ENCODE assay signal across 18 cellular contexts in the genomic region with DNA sequence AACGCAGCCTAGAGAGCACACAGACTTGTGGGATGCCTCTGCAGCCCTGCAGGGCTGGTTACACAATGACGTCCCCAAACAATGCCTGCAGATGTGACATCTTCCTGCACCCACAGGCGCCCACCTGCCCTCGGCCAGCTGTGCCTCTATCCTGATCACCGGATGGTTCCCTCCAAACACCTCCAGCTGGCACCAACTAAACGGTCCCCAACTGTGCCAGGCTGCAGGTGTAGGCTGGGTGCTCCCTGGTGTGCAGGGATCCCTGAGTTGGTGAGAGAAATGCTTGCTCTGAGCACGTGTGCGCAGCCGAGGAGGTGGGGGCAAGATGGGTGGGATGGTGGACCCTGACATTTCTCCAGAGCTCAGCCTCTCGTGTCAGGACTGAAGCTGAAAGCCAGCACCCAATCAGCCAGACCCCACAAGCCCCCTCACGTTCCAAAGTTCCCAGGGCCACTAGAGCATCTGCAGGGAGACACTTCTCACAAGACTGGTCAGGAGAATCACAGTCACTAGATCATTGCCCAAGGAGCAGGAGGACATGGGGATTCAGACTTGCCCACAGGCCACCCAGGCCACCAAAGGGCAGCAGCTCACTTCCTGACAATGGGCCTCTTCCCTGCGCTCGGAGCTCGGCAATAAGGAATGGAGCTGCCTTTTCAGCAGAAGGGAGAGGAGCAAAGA.
DNase-seq lines count a peak whose midpoint lies in the region; ATAC-seq and TF ChIP-seq lines count a peak whose summit lies in the region.
"Had no signal": no experiment of that assay in that cellular context is flagged by ENCODE, and none has a peak within 500 bp of the region (broad histone marks: within the 10 kb centered on the region; RNA-seq: fewer than 3 reads in every experiment).

No MANE protein-coding gene starts in this region.

- peaks cover 3% of the 10 kb centered on the region for H3K4me1 Mint-ChIP-seq in activated T-cell treated with anti-CD3 and anti-CD28 coated beads, Interleukin-2, amount 50 U/mL, for 24 hours (ENCODE audit: low read depth)
- H3K4me1 Mint-ChIP-seq in activated T-cell treated with anti-CD3 and anti-CD28 coated beads, Interleukin-2, amount 50 U/mL, for 72 hours (ENCODE audit: low read depth), result no peaks in the 10 kb centered on the region
- peaks cover 3 to 25% (median 14%) of the 10 kb centered on the region in 4 donors for H3K4me1 Mint-ChIP-seq in naive thymus-derived CD8-positive, alpha-beta T cell
- H3K4me1 Mint-ChIP-seq in MCF 10A (ENCODE audit: insufficient read depth, unreplicated experiment), result peaks cover 5% of the 10 kb centered on the region

- H3K27ac Mint-ChIP-seq in activated T-cell treated with anti-CD3 and anti-CD28 coated beads, Interleukin-2, amount 50 U/mL, for 24 hours, result no peak overlapping the region
- H3K27ac Mint-ChIP-seq in activated T-cell treated with anti-CD3 and anti-CD28 coated beads, Interleukin-2, amount 50 U/mL, for 72 hours, result no peak overlapping the region
- H3K27ac Mint-ChIP-seq in naive thymus-derived CD8-positive, alpha-beta T cell, result peak overlapping the region in 6 of 10 donors; percentile 17 to 80 (median 54)
- no peak overlapping the region for H3K27ac Mint-ChIP-seq in MCF 10A (ENCODE audit: low read depth, unreplicated experiment)
- H3K27ac Mint-ChIP-seq: activated naive CD4-positive, alpha-beta T cell treated with anti-CD3 and anti-CD28 coated beads, Interleukin-2, amount 10 ng/mL, durations not matched to agents 7 days and 5 days; natural killer cell treated with Interleukin-12 subunit alpha and Interleukin-12 subunit beta and Interleukin-15 and Interleukin-18, amount 100 ng/mL, for 72 hours had no signal

- H3K4me3 Mint-ChIP-seq in activated T-cell treated with anti-CD3 and anti-CD28 coated beads, Interleukin-2, amount 50 U/mL, for 24 hours, result no peak overlapping the region
- no peak overlapping the region for H3K4me3 Mint-ChIP-seq in activated T-cell treated with anti-CD3 and anti-CD28 coated beads, Interleukin-2, amount 50 U/mL, for 72 hours
- H3K4me3 Mint-ChIP-seq in naive thymus-derived CD8-positive, alpha-beta T cell, result no peak overlapping the region
- no peak overlapping the region for H3K4me3 Mint-ChIP-seq in MCF 10A (ENCODE audit: unreplicated experiment)
- H3K4me3 Mint-ChIP-seq: activated naive CD4-positive, alpha-beta T cell treated with anti-CD3 and anti-CD28 coated beads, Interleukin-2, amount 10 ng/mL, durations not matched to agents 7 days and 5 days; natural killer cell treated with Interleukin-12 subunit alpha and Interleukin-12 subunit beta and Interleukin-15 and Interleukin-18, amount 100 ng/mL, for 72 hours had no signal

- no peak for ATAC-seq in activated T-cell treated with anti-CD3 and anti-CD28 coated beads, Interleukin-2, amount 50 U/mL, for 72 hours (replicated peaks in 1 of 2)
- no peak for ATAC-seq in naive thymus-derived CD8-positive, alpha-beta T cell

- TF ChIP-seq CTCF in MCF 10A (IDR thresholded peaks at IDR 0.05; ENCODE audit: unreplicated experiment) (no peak), WERI-Rb-1 (IDR thresholded peaks at IDR 0.05; ENCODE audit: low read depth, low read length) (no peak)

- H3K36me3 ChIP-seq in SJCRH30 (no peaks in the 10 kb centered on the region), WERI-Rb-1 (no peaks in the 10 kb centered on the region)
- H3K36me3 ChIP-seq: colonic mucosa, MG63, prostate gland, tibial nerve had no signal

- intact Hi-C loops in MCF 10A (cut with micrococcal nuclease), result no loop called here

- H3K36me3 Mint-ChIP-seq in activated T-cell treated with anti-CD3 and anti-CD28 coated beads, Interleukin-2, amount 50 U/mL, for 24 hours (ENCODE audit: low read depth), result peaks cover under 1% of the 10 kb centered on the region
- no peaks in the 10 kb centered on the region for H3K36me3 Mint-ChIP-seq in activated T-cell treated with anti-CD3 and anti-CD28 coated beads, Interleukin-2, amount 50 U/mL, for 72 hours (ENCODE audit: insufficient read depth in 2 of 2)
- H3K36me3 Mint-ChIP-seq in naive thymus-derived CD8-positive, alpha-beta T cell, result peaks cover 0 to 55% (median 0%) of the 10 kb centered on the region in 3 donors
- H3K36me3 Mint-ChIP-seq in MCF 10A (ENCODE audit: insufficient read depth, unreplicated experiment), result no peaks in the 10 kb centered on the region
- H3K36me3 Mint-ChIP-seq: activated naive CD4-positive, alpha-beta T cell treated with anti-CD3 and anti-CD28 coated beads, Interleukin-2, amount 10 ng/mL, durations not matched to agents 7 days and 5 days; natural killer cell treated with Interleukin-12 subunit alpha and Interleukin-12 subunit beta and Interleukin-15 and Interleukin-18, amount 100 ng/mL, for 72 hours had no signal

- CTCF ChIA-PET in MCF 10A (lab: Yijun Ruan, JAX), result interaction anchor here (1.0 to 2.9 kb wide), 3 partner anchors 10 to 88 kb away, joined by 3 to 16 read pairs (median 4); no protein-coding TSS in a partner anchor

- H3K9me3 ChIP-seq in SJCRH30 (replicated peaks) (no peaks in the 10 kb centered on the region), WERI-Rb-1 (ENCODE audit: severe bottlenecking) (no peaks in the 10 kb centered on the region)
- H3K9me3 ChIP-seq: colonic mucosa, MG63, prostate gland, tibial nerve had no signal

- DNase-seq in activated T-cell treated with anti-CD3 and anti-CD28 coated beads, Interleukin-2, amount 50 U/mL, for 24 hours, result peak; percentile 20
- DNase-seq in activated T-cell treated with anti-CD3 and anti-CD28 coated beads, Interleukin-2, amount 50 U/mL, for 72 hours, result no peak
- DNase-seq in SJCRH30 (no peak), ureter (ENCODE audit: low spot score) (peak; percentile 42), AG08395 (ENCODE audit: low spot score) (no peak), MCF 10A (ENCODE audit: unreplicated experiment) (no peak), WERI-Rb-1 (no peak)
- peak in 1 of 10 donors; percentile 32 for DNase-seq in naive thymus-derived CD8-positive, alpha-beta T cell
- DNase-seq: activated CD4-positive, alpha-beta T cell treated with anti-CD3 and anti-CD28 coated beads, Interleukin-2, amount 50 U/mL, for 48 hours; activated naive CD4-positive, alpha-beta T cell treated with anti-CD3 and anti-CD28 coated beads, Interleukin-2, amount 10 ng/mL, durations not matched to agents 7 days and 5 days; DMS153; mammary epithelial cell; MG63; stimulated activated CD4-positive, alpha-beta T cell treated with anti-CD3 and anti-CD28 coated beads, Interleukin-12 subunit alpha, Interleukin-12 subunit beta, amount 100 ng/mL, for 4 hours had no signal

- no peaks in the 10 kb centered on the region for H3K9me3 Mint-ChIP-seq in activated T-cell treated with anti-CD3 and anti-CD28 coated beads, Interleukin-2, amount 50 U/mL, for 24 hours
- H3K9me3 Mint-ChIP-seq in activated T-cell treated with anti-CD3 and anti-CD28 coated beads, Interleukin-2, amount 50 U/mL, for 72 hours, result no peaks in the 10 kb centered on the region
- H3K9me3 Mint-ChIP-seq in naive thymus-derived CD8-positive, alpha-beta T cell, result no peaks in the 10 kb centered on the region
- H3K9me3 Mint-ChIP-seq in MCF 10A (ENCODE audit: unreplicated experiment), result no peaks in the 10 kb centered on the region
- H3K9me3 Mint-ChIP-seq: activated naive CD4-positive, alpha-beta T cell treated with anti-CD3 and anti-CD28 coated beads, Interleukin-2, amount 10 ng/mL, durations not matched to agents 7 days and 5 days; natural killer cell treated with Interleukin-12 subunit alpha and Interleukin-12 subunit beta and Interleukin-15 and Interleukin-18, amount 100 ng/mL, for 72 hours had no signal

- no peaks in the 10 kb centered on the region for H3K27me3 Mint-ChIP-seq in activated T-cell treated with anti-CD3 and anti-CD28 coated beads, Interleukin-2, amount 50 U/mL, for 24 hours
- no peaks in the 10 kb centered on the region for H3K27me3 Mint-ChIP-seq in activated T-cell treated with anti-CD3 and anti-CD28 coated beads, Interleukin-2, amount 50 U/mL, for 72 hours (ENCODE audit: low read depth)
- no peaks in the 10 kb centered on the region for H3K27me3 Mint-ChIP-seq in naive thymus-derived CD8-positive, alpha-beta T cell
- H3K27me3 Mint-ChIP-seq in MCF 10A (ENCODE audit: insufficient read depth, unreplicated experiment), result peaks cover 15% of the 10 kb centered on the region
- H3K27me3 Mint-ChIP-seq: natural killer cell treated with Interleukin-12 subunit alpha and Interleukin-12 subunit beta and Interleukin-15 and Interleukin-18, amount 100 ng/mL, for 72 hours had no signal

- peaks cover 5% of the 10 kb centered on the region for H3K4me1 ChIP-seq in SJCRH30
- H3K4me1 ChIP-seq: colonic mucosa, tibial nerve had no signal

- no TSS peak for BruUV-seq in MCF 10A (replicated peaks; lab: Mats Ljungman, UMichigan)

- H3K4me3 ChIP-seq in SJCRH30 (0 out of 2 replicates have a peak overlapping the region, but pooled peaks have one; percentile 2), WERI-Rb-1 (ENCODE audit: low read depth, low read length) (no peak overlapping the region)
- H3K4me3 ChIP-seq: colonic mucosa, MG63, prostate gland, tibial nerve had no signal

- POLR2A ChIA-PET in naive thymus-derived CD8-positive, alpha-beta T cell (lab: Charles Lee), result interaction anchor here (0.6 kb wide), 1 partner anchor 52 kb away, joined by 3 read pairs; no protein-coding TSS in a partner anchor
- POLR2A ChIA-PET in MCF 10A (lab: Yijun Ruan, JAX), result interaction anchor here (0.5 kb wide), 1 partner anchor 251 kb away, joined by 3 read pairs; no protein-coding TSS in a partner anchor

- no peaks in the 10 kb centered on the region; the same call in 1 of the 2 replicates for H3K27me3 ChIP-seq in SJCRH30
- H3K27me3 ChIP-seq in WERI-Rb-1 (ENCODE audit: insufficient read depth, low read depth, severe bottlenecking), result no peaks in the 10 kb centered on the region
- H3K27me3 ChIP-seq: colonic mucosa, MG63, tibial nerve had no signal

- H3K27ac ChIP-seq in SJCRH30 (no peak overlapping the region), WERI-Rb-1 (no peak overlapping the region)
- H3K27ac ChIP-seq: colonic mucosa, prostate gland, tibial nerve had no signal

Comparison
In these comparisons a context has a peak if more than half of its experiments do, and no peak if none do; other contexts are left out.
1. DNase-seq: peak in activated T-cell treated with anti-CD3 and anti-CD28 coated beads, Interleukin-2, amount 50 U/mL, for 24 hours (single experiment) and ureter (single experiment); none in activated T-cell treated with anti-CD3 and anti-CD28 coated beads, Interleukin-2, amount 50 U/mL, for 72 hours (0 of 2), SJCRH30 (0 of 2), AG08395 (single experiment), MCF 10A (single experiment) and WERI-Rb-1 (single experiment).
2. H3K27ac Mint-ChIP-seq: peak in naive thymus-derived CD8-positive, alpha-beta T cell (6 of 10); none in activated T-cell treated with anti-CD3 and anti-CD28 coated beads, Interleukin-2, amount 50 U/mL, for 24 hours (single experiment), activated T-cell treated with anti-CD3 and anti-CD28 coated beads, Interleukin-2, amount 50 U/mL, for 72 hours (single experiment) and MCF 10A (single experiment).